In the genomic region with DNA sequence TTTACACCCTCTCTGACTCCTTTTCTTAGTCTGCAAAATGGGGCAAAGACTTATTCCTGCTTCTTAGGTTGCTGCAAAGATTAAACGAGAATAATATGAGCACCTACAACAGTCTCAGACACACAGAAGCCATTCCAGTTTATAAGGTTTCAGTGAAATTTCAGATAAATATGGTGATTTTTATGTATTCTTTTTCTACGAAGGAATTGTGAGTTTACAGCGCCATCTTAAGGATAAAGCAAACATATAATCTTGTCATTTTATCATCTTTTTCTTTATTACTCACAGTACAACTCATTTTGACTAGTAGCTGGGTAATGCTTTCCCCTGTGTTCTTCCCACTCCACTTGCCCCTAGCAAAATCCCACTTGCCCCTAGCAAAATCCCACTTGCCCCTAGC, we compare ENCODE assay signal across 11 cellular contexts. TPM values are rescaled to one million over a fixed set of nuclear protein-coding genes. Genes with fewer than 3 reads are reported as not detected.
DNase-seq lines count a peak whose midpoint lies in the region; ATAC-seq and TF ChIP-seq lines count a peak whose summit lies in the region.
"Had no signal": no experiment of that assay in that cellular context is flagged by ENCODE, and none has a peak within 500 bp of the region (broad histone marks: within the 10 kb centered on the region; RNA-seq: fewer than 3 reads in every experiment).

No MANE protein-coding gene starts in this region.

- intact Hi-C loops in OCI-LY7 (cut with micrococcal nuclease; ENCODE audit: unreplicated experiment) (no loop called here), tibial artery (cut with DNase I; ENCODE audit: low total_unique reads) (loop anchor here (10.0 kb wide), 1 partner anchor 255 kb away; no protein-coding TSS in a partner anchor)
- intact Hi-C loops in CD4-positive, alpha-beta T cell (cut with DNase I, micrococcal nuclease) = no loop called here

- H3K4me1 Mint-ChIP-seq in natural killer cell treated with Interleukin-12 subunit alpha and Interleukin-12 subunit beta and Interleukin-15 and Interleukin-18, amount 100 ng/mL, for 72 hours (ENCODE audit: low read depth in 2 of 2) = no peaks in the 10 kb centered on the region
- peaks cover 4% of the 10 kb centered on the region for H3K4me1 Mint-ChIP-seq in CD4-positive, alpha-beta T cell (ENCODE audit: low read depth)
- H3K4me1 Mint-ChIP-seq: activated naive CD4-positive, alpha-beta T cell treated with anti-CD3 and anti-CD28 coated beads, Interleukin-2, amount 10 ng/mL, durations not matched to agents 7 days and 5 days; memory B cell had no signal

- no peaks in the 10 kb centered on the region for H4K20me1 ChIP-seq in OCI-LY7 (ENCODE audit: insufficient read depth, low read length)

- no peak overlapping the region for H3K4me3 Mint-ChIP-seq in natural killer cell treated with Interleukin-12 subunit alpha and Interleukin-12 subunit beta and Interleukin-15 and Interleukin-18, amount 100 ng/mL, for 72 hours
- H3K4me3 Mint-ChIP-seq in CD4-positive, alpha-beta T cell = no peak overlapping the region
- H3K4me3 Mint-ChIP-seq: activated naive CD4-positive, alpha-beta T cell treated with anti-CD3 and anti-CD28 coated beads, Interleukin-2, amount 10 ng/mL, durations not matched to agents 7 days and 5 days; CD4-positive, CD25-positive, alpha-beta regulatory T cell; memory B cell had no signal

- TF ChIP-seq CTCF in OCI-LY7 (conservative IDR thresholded peaks at IDR 0.05; ENCODE audit: low read length) (peak; percentile 60), fibroblast of the aortic adventitia (IDR thresholded peaks at IDR 0.05; ENCODE audit: insufficient read depth, low read length) (peak; percentile 22), tibial artery (IDR thresholded peaks at IDR 0.05) (peak; percentile 14 to 27)
- TF ChIP-seq CTCF in CD4-positive, alpha-beta T cell (IDR thresholded peaks at IDR 0.05) = no peak

- H3K4me1 ChIP-seq in OCI-LY7 (ENCODE audit: insufficient read depth, low read length, poor library complexity, severe bottlenecking) (no peaks in the 10 kb centered on the region), tibial artery (peaks cover 0 to 17% (median 3%) of the 10 kb centered on the region in 4 donors)

- CTCF ChIA-PET in OCI-LY7 (lab: Charles Lee; ENCODE audit: unreplicated experiment) = no interaction called here
- CTCF ChIA-PET in CD4-positive, alpha-beta T cell (lab: Charles Lee) = no interaction called here

- no peaks in the 10 kb centered on the region for H3K36me3 Mint-ChIP-seq in natural killer cell treated with Interleukin-12 subunit alpha and Interleukin-12 subunit beta and Interleukin-15 and Interleukin-18, amount 100 ng/mL, for 72 hours
- no peaks in the 10 kb centered on the region for H3K36me3 Mint-ChIP-seq in CD4-positive, alpha-beta T cell (ENCODE audit: low read depth)
- H3K36me3 Mint-ChIP-seq: activated naive CD4-positive, alpha-beta T cell treated with anti-CD3 and anti-CD28 coated beads, Interleukin-2, amount 10 ng/mL, durations not matched to agents 7 days and 5 days had no signal

- POLR2A ChIA-PET in OCI-LY7 (lab: Charles Lee) = interaction anchor here (0.7 kb wide), 1 partner anchor 48 kb away, joined by 4 read pairs; no protein-coding TSS in a partner anchor
- POLR2A ChIA-PET in CD4-positive, alpha-beta T cell (lab: Charles Lee) = no interaction called here

- H3K27ac ChIP-seq in OCI-LY7 (ENCODE audit: low read depth, low read length, poor library complexity, severe bottlenecking) (no peak overlapping the region), tibial artery (peak overlapping the region; percentile 42 to 43)
- no peak overlapping the region for H3K27ac ChIP-seq in CD4-positive, alpha-beta T cell (ENCODE audit: low read depth, low read length)

- no peak overlapping the region for H3K27ac Mint-ChIP-seq in natural killer cell treated with Interleukin-12 subunit alpha and Interleukin-12 subunit beta and Interleukin-15 and Interleukin-18, amount 100 ng/mL, for 72 hours
- H3K27ac Mint-ChIP-seq in CD4-positive, alpha-beta T cell = no peak overlapping the region
- H3K27ac Mint-ChIP-seq: activated naive CD4-positive, alpha-beta T cell treated with anti-CD3 and anti-CD28 coated beads, Interleukin-2, amount 10 ng/mL, durations not matched to agents 7 days and 5 days; CD4-positive, CD25-positive, alpha-beta regulatory T cell; memory B cell had no signal

- peaks cover 14 to 34% of the 10 kb centered on the region in 2 donors for H3K27me3 Mint-ChIP-seq in natural killer cell treated with Interleukin-12 subunit alpha and Interleukin-12 subunit beta and Interleukin-15 and Interleukin-18, amount 100 ng/mL, for 72 hours
- no peaks in the 10 kb centered on the region for H3K27me3 Mint-ChIP-seq in CD4-positive, alpha-beta T cell
- H3K27me3 Mint-ChIP-seq: activated naive CD4-positive, alpha-beta T cell treated with anti-CD3 and anti-CD28 coated beads, Interleukin-2, amount 10 ng/mL, durations not matched to agents 7 days and 5 days had no signal

- no peak for ATAC-seq in natural killer cell treated with Interleukin-12 subunit alpha and Interleukin-12 subunit beta and Interleukin-15 and Interleukin-18, amount 100 ng/mL, for 72 hours
- ATAC-seq in GM21423 (IDR thresholded peaks at IDR 0.05; ENCODE audit: unreplicated experiment) = no peak
- no peak for ATAC-seq in CD4-positive, alpha-beta T cell (ENCODE audit: poor library complexity)

- H2AFZ ChIP-seq in OCI-LY7 (ENCODE audit: low read length) = no peak overlapping the region

- no peaks in the 10 kb centered on the region for H3K9me3 Mint-ChIP-seq in natural killer cell treated with Interleukin-12 subunit alpha and Interleukin-12 subunit beta and Interleukin-15 and Interleukin-18, amount 100 ng/mL, for 72 hours
- H3K9me3 Mint-ChIP-seq in CD4-positive, alpha-beta T cell = no peaks in the 10 kb centered on the region
- H3K9me3 Mint-ChIP-seq: activated naive CD4-positive, alpha-beta T cell treated with anti-CD3 and anti-CD28 coated beads, Interleukin-2, amount 10 ng/mL, durations not matched to agents 7 days and 5 days; memory B cell had no signal

- no peaks in the 10 kb centered on the region for H3K27me3 ChIP-seq in tibial artery
- H3K27me3 ChIP-seq in CD4-positive, alpha-beta T cell (ENCODE audit: control insufficient read depth, insufficient read depth, low read length) = no peaks in the 10 kb centered on the region

- H3K36me3 ChIP-seq in OCI-LY7 (ENCODE audit: insufficient read depth, low read length) (no peaks in the 10 kb centered on the region), tibial artery (peaks cover 0 to 7% (median 0%) of the 10 kb centered on the region in 3 donors)

- DNase-seq in NCI-H1417 (lab: John Stamatoyannopoulos, UW) (peak in 2 of 3 experiments; percentile 19 to 62), NCI-H1417 treated with DMSO at 0.1 percent for 48 hours (lab: John Stamatoyannopoulos, UW) (no peak), OCI-LY7 (ENCODE audit: low spot score) (no peak), fibroblast of the aortic adventitia (ENCODE audit: low read depth) (peak; percentile 66), tibial artery (no peak)
- DNase-seq in natural killer cell treated with Interleukin-12 subunit alpha and Interleukin-12 subunit beta and Interleukin-15 and Interleukin-18, amount 100 ng/mL, for 72 hours (ENCODE audit: low spot score) = no peak
- no peak for DNase-seq in CD4-positive, alpha-beta T cell
- DNase-seq: activated naive CD4-positive, alpha-beta T cell treated with anti-CD3 and anti-CD28 coated beads, Interleukin-2, amount 10 ng/mL, durations not matched to agents 7 days and 5 days; CD4-positive, CD25-positive, alpha-beta regulatory T cell had no signal

- H3K9me2 ChIP-seq in OCI-LY7 (ENCODE audit: insufficient read depth, low read length) = no peaks in the 10 kb centered on the region

- no peak overlapping the region for H3K4me2 ChIP-seq in OCI-LY7 (ENCODE audit: low read length)

- no TSS peak for BruUV-seq in OCI-LY7 (replicated peaks; lab: Mats Ljungman, UMichigan)

- no peaks in the 10 kb centered on the region for H3K9me3 ChIP-seq in OCI-LY7 (ENCODE audit: low read length)
- no peaks in the 10 kb centered on the region for H3K9me3 ChIP-seq in tibial artery
- H3K9me3 ChIP-seq in CD4-positive, alpha-beta T cell (ENCODE audit: control insufficient read depth, low read length) = no peaks in the 10 kb centered on the region

- no peak overlapping the region for H3K4me3 ChIP-seq in OCI-LY7 (ENCODE audit: low read depth, low read length, poor library complexity, severe bottlenecking)
- no peak overlapping the region for H3K4me3 ChIP-seq in fibroblast of the aortic adventitia (ENCODE audit: low read depth, low read length)
- no peak overlapping the region for H3K4me3 ChIP-seq in tibial artery

- no peaks in the 10 kb centered on the region for H3K79me2 ChIP-seq in OCI-LY7 (ENCODE audit: insufficient read depth, low read depth, low read length)

RNA-seq across cellular contexts. Expression of gene SMC5, which starts 29.2 kb away (rescaled TPM):
- 34.9 and 42.0 TPM in 2 replicates for total RNA-seq in OCI-LY7 (2014; rRNA removed; shearing (Covaris generic))
- total RNA-seq in OCI-LY7 (2022) = 38.9 and 45.4 TPM in 2 replicates
- 23.9 and 38.8 TPM in 2 replicates for total RNA-seq in fibroblast of the aortic adventitia (ENCODE audit: low replicate concordance)
- 10 to 100 TPM; 32.6 to 47.1 TPM for total RNA-seq in natural killer cell treated with Interleukin-12 subunit alpha and Interleukin-12 subunit beta and Interleukin-15 and Interleukin-18, amount 100 ng/mL, for 72 hours
- total RNA-seq in CD4-positive, alpha-beta T cell = 10 to 100 TPM; 37.7 to 38.1 TPM

Comparison
In these comparisons a context has a peak if more than half of its experiments do, and no peak if none do; other contexts are left out.
1. DNase-seq: peak in NCI-H1417 (2 of 3) and fibroblast of the aortic adventitia (single experiment); none in NCI-H1417 treated with DMSO at 0.1 percent for 48 hours (single experiment), OCI-LY7 (single experiment), tibial artery (0 of 2), natural killer cell treated with Interleukin-12 subunit alpha and Interleukin-12 subunit beta and Interleukin-15 and Interleukin-18, amount 100 ng/mL, for 72 hours (single experiment) and CD4-positive, alpha-beta T cell (0 of 10).
2. H3K27ac ChIP-seq: peak in tibial artery (2 of 2); none in OCI-LY7 (single experiment) and CD4-positive, alpha-beta T cell (single experiment).